ENCODE assay signal across 10 cellular contexts in genomic region chr1:154859786-154860153, GRCh38. TPM values are rescaled to one million over a fixed set of nuclear protein-coding genes. Genes with fewer than 3 reads are reported as not detected.
DNase-seq lines count a peak whose midpoint lies in the region; ATAC-seq and TF ChIP-seq lines count a peak whose summit lies in the region.
"Had no signal": no experiment of that assay in that cellular context is flagged by ENCODE, and none has a peak within 500 bp of the region (broad histone marks: within the 10 kb centered on the region; RNA-seq: fewer than 3 reads in every experiment).

No MANE protein-coding gene starts in this region.

- H3K4me1 ChIP-seq in GM23338 (ENCODE audit: insufficient read depth) (peaks cover 10% of the 10 kb centered on the region), KMS-11 (ENCODE audit: low read depth, poor library complexity, severe bottlenecking) (peaks cover 53% of the 10 kb centered on the region)

- H3F3A ChIP-seq in GM23338 (replicated peaks; ENCODE audit: low read depth): no peaks in the 10 kb centered on the region

- CTCF ChIA-PET in activated CD4-positive, alpha-beta T cell treated with anti-CD3 and anti-CD28 coated beads for 36 hours (lab: Charles Lee): interaction anchor here (0.6 to 1.6 kb wide), 8 partner anchors 10 to 184 kb away, joined by 3 to 5 read pairs (median 4); no protein-coding TSS in a partner anchor

- POLR2A ChIA-PET in activated CD4-positive, alpha-beta T cell treated with anti-CD3 and anti-CD28 coated beads for 36 hours (lab: Charles Lee): no interaction called here

- no peaks in the 10 kb centered on the region for H3K36me3 Mint-ChIP-seq in activated CD4-positive, alpha-beta T cell treated with anti-CD3 and anti-CD28 coated beads for 36 hours (ENCODE audit: low read depth)
- H3K36me3 Mint-ChIP-seq in activated CD4-positive, alpha-beta T cell treated with anti-CD3 and anti-CD28 coated beads, Interleukin-2, amount 10 ng/mL, durations not matched to agents 24 days and 14 days (ENCODE audit: low read depth): no peaks in the 10 kb centered on the region
- no peaks in the 10 kb centered on the region; the same call in 2 of the 3 replicates for H3K36me3 Mint-ChIP-seq in GM23338 (ENCODE audit: low read depth)
- no peaks in the 10 kb centered on the region for H3K36me3 Mint-ChIP-seq in stimulated activated effector memory CD8-positive, alpha-beta T cell treated with anti-CD3 and anti-CD28 coated beads, Interleukin-12 subunit alpha, Interleukin-12 subunit beta, amount 100 ng/mL, for 72 hours

- H3K4me3 ChIP-seq in GM23338 (no peak overlapping the region), KMS-11 (IDR thresholded peaks at IDR 0.05; ENCODE audit: insufficient read depth, low read depth, low read length) (no peak overlapping the region)

- intact Hi-C loops in activated CD4-positive, alpha-beta T cell treated with anti-CD3 and anti-CD28 coated beads for 36 hours (cut with DNase I, micrococcal nuclease): no loop called here
- intact Hi-C loops in activated CD4-positive, alpha-beta T cell treated with anti-CD3 and anti-CD28 coated beads, Interleukin-2, amount 10 ng/mL, durations not matched to agents 24 days and 14 days (cut with micrococcal nuclease): no loop called here

- H4K20me1 ChIP-seq in GM23338 (replicated peaks; ENCODE audit: insufficient read depth) (no peaks in the 10 kb centered on the region), KMS-11 (ENCODE audit: insufficient read depth) (no peaks in the 10 kb centered on the region)

- peaks cover 52% of the 10 kb centered on the region for H3K4me1 Mint-ChIP-seq in activated CD4-positive, alpha-beta T cell treated with anti-CD3 and anti-CD28 coated beads for 36 hours
- H3K4me1 Mint-ChIP-seq in activated CD4-positive, alpha-beta T cell treated with anti-CD3 and anti-CD28 coated beads, Interleukin-2, amount 10 ng/mL, durations not matched to agents 24 days and 14 days: peaks cover 19% of the 10 kb centered on the region
- H3K4me1 Mint-ChIP-seq in GM23338: peaks cover 36% of the 10 kb centered on the region
- H3K4me1 Mint-ChIP-seq in stimulated activated effector memory CD8-positive, alpha-beta T cell treated with anti-CD3 and anti-CD28 coated beads, Interleukin-12 subunit alpha, Interleukin-12 subunit beta, amount 100 ng/mL, for 72 hours: peaks cover 66% of the 10 kb centered on the region

- H3K27me3 ChIP-seq in GM23338 (ENCODE audit: insufficient read depth): no peaks in the 10 kb centered on the region
- no peaks in the 10 kb centered on the region for H3K27me3 ChIP-seq in KMS-11 (ENCODE audit: insufficient read depth, low read depth)

- H3K36me3 ChIP-seq in GM23338 (ENCODE audit: insufficient read depth): no peaks in the 10 kb centered on the region
- H3K36me3 ChIP-seq in KMS-11 (ENCODE audit: insufficient read depth): no peaks in the 10 kb centered on the region

- H3K9ac ChIP-seq in KMS-11: peak overlapping the region; percentile 26; the same call in 1 of the 2 replicates

- no peaks in the 10 kb centered on the region for H3K9me3 Mint-ChIP-seq in activated CD4-positive, alpha-beta T cell treated with anti-CD3 and anti-CD28 coated beads for 36 hours (ENCODE audit: low read depth)
- no peaks in the 10 kb centered on the region for H3K9me3 Mint-ChIP-seq in activated CD4-positive, alpha-beta T cell treated with anti-CD3 and anti-CD28 coated beads, Interleukin-2, amount 10 ng/mL, durations not matched to agents 24 days and 14 days
- H3K9me3 Mint-ChIP-seq in GM23338: peaks cover 2% of the 10 kb centered on the region; the same call in 1 of the 3 replicates
- no peaks in the 10 kb centered on the region for H3K9me3 Mint-ChIP-seq in stimulated activated effector memory CD8-positive, alpha-beta T cell treated with anti-CD3 and anti-CD28 coated beads, Interleukin-12 subunit alpha, Interleukin-12 subunit beta, amount 100 ng/mL, for 72 hours

- DNase-seq in activated CD4-positive, alpha-beta T cell treated with anti-CD3 and anti-CD28 coated beads for 36 hours: peak; percentile 28
- no peak for DNase-seq in activated CD4-positive, alpha-beta T cell treated with anti-CD3 and anti-CD28 coated beads, Interleukin-2, amount 10 ng/mL, durations not matched to agents 24 days and 14 days
- DNase-seq in GM23338 (ENCODE audit: low spot score) (no peak), SW 1271 (lab: John Stamatoyannopoulos, UW) (no peak), substantia nigra (lab: John Stamatoyannopoulos, UW) (no peak)
- no peak for DNase-seq in stimulated activated effector memory CD8-positive, alpha-beta T cell treated with anti-CD3 and anti-CD28 coated beads, Interleukin-12 subunit alpha, Interleukin-12 subunit beta, amount 100 ng/mL, for 72 hours (ENCODE audit: low spot score in 2 of 2)
- DNase-seq in stimulated activated naive CD4-positive, alpha-beta T cell treated with Interleukin-2 at 50 U/mL for 16 hours (lab: John Stamatoyannopoulos, UW): no peak
- DNase-seq: HCEC 1CT; stimulated activated CD4-positive, alpha-beta T cell treated with anti-CD3 and anti-CD28 coated beads, Interleukin-2, amount 100 ng/mL, for 48 hours had no signal

- H2AFZ ChIP-seq in GM23338 (no peak overlapping the region), KMS-11 (ENCODE audit: low read depth) (peak overlapping the region; percentile 60)

- peaks cover 3% of the 10 kb centered on the region for H3K27me3 Mint-ChIP-seq in activated CD4-positive, alpha-beta T cell treated with anti-CD3 and anti-CD28 coated beads for 36 hours
- no peaks in the 10 kb centered on the region for H3K27me3 Mint-ChIP-seq in activated CD4-positive, alpha-beta T cell treated with anti-CD3 and anti-CD28 coated beads, Interleukin-2, amount 10 ng/mL, durations not matched to agents 24 days and 14 days
- peaks cover 12% of the 10 kb centered on the region for H3K27me3 Mint-ChIP-seq in GM23338 (ENCODE audit: insufficient read depth, low read depth, poor library complexity)

- no peak for TF ChIP-seq CTCF in GM23338 (conservative IDR thresholded peaks at IDR 0.05; ENCODE audit: low read depth in 2 of 2)
- TF ChIP-seq CTCF in KMS-11 (conservative IDR thresholded peaks at IDR 0.05; ENCODE audit: low read depth, low read length): no peak

- no peaks in the 10 kb centered on the region for H3K9me2 ChIP-seq in GM23338 (ENCODE audit: insufficient read depth)

- no peak overlapping the region for H3K4me2 ChIP-seq in GM23338
- peak overlapping the region; percentile 63 for H3K4me2 ChIP-seq in KMS-11

- ATAC-seq in activated CD4-positive, alpha-beta T cell treated with anti-CD3 and anti-CD28 coated beads for 36 hours: peak; percentile 28
- no peak for ATAC-seq in GM23338
- ATAC-seq in stimulated activated effector memory CD8-positive, alpha-beta T cell treated with anti-CD3 and anti-CD28 coated beads, Interleukin-12 subunit alpha, Interleukin-12 subunit beta, amount 100 ng/mL, for 72 hours: peak; percentile 29

- H3K27ac ChIP-seq in GM23338 (ENCODE audit: low read depth) (no peak overlapping the region), KMS-11 (peak overlapping the region; percentile 52), substantia nigra (ENCODE audit: low read depth, low read length, poor library complexity, severe bottlenecking) (no peak overlapping the region)

- no peak overlapping the region for H3K4me3 Mint-ChIP-seq in activated CD4-positive, alpha-beta T cell treated with anti-CD3 and anti-CD28 coated beads for 36 hours
- no peak overlapping the region for H3K4me3 Mint-ChIP-seq in activated CD4-positive, alpha-beta T cell treated with anti-CD3 and anti-CD28 coated beads, Interleukin-2, amount 10 ng/mL, durations not matched to agents 24 days and 14 days
- H3K4me3 Mint-ChIP-seq in GM23338: no peak overlapping the region
- H3K4me3 Mint-ChIP-seq in stimulated activated effector memory CD8-positive, alpha-beta T cell treated with anti-CD3 and anti-CD28 coated beads, Interleukin-12 subunit alpha, Interleukin-12 subunit beta, amount 100 ng/mL, for 72 hours: no peak overlapping the region

- H3K27ac Mint-ChIP-seq in activated CD4-positive, alpha-beta T cell treated with anti-CD3 and anti-CD28 coated beads for 36 hours: peak overlapping the region; percentile 82
- H3K27ac Mint-ChIP-seq in activated CD4-positive, alpha-beta T cell treated with anti-CD3 and anti-CD28 coated beads, Interleukin-2, amount 10 ng/mL, durations not matched to agents 24 days and 14 days: no peak overlapping the region
- peak overlapping the region; percentile 55; the same call in 1 of the 2 replicates for H3K27ac Mint-ChIP-seq in GM23338
- no peak overlapping the region for H3K27ac Mint-ChIP-seq in stimulated activated effector memory CD8-positive, alpha-beta T cell treated with anti-CD3 and anti-CD28 coated beads, Interleukin-12 subunit alpha, Interleukin-12 subunit beta, amount 100 ng/mL, for 72 hours

- H3K79me2 ChIP-seq in GM23338 (replicated peaks; ENCODE audit: insufficient read depth): no peaks in the 10 kb centered on the region
- H3K79me2 ChIP-seq in KMS-11 (ENCODE audit: insufficient read depth, low read depth): no peaks in the 10 kb centered on the region

TF ChIP-seq in GM23338, 12 proteins besides CTCF, POLR2A, EP300 and RAD21 (continues in another document):
- no peak for TF ChIP-seq ZNF114 (CRISPR knock-in tag; IDR thresholded peaks at IDR 0.05)
- no peak for TF ChIP-seq NANOG (IDR thresholded peaks at IDR 0.05; ENCODE audit: borderline replicate concordance)
- no peak for TF ChIP-seq POLR2AphosphoS5 (IDR thresholded peaks at IDR 0.05; ENCODE audit: low read depth)
- TF ChIP-seq CREB1 (CRISPR knock-in tag; IDR thresholded peaks at IDR 0.05; ENCODE audit: low read depth): no peak
- TF ChIP-seq EZH2 (IDR thresholded peaks at IDR 0.05; ENCODE audit: low read depth, unreplicated experiment): no peak

RNA-seq across cellular contexts. Expression of gene KCNN3, which starts 10.3 kb away (rescaled TPM):
- total RNA-seq in activated CD4-positive, alpha-beta T cell treated with anti-CD3 and anti-CD28 coated beads for 36 hours: under 1 TPM; 0.18 to 0.25 TPM
- 0.35 and 0.54 TPM in 2 replicates for total RNA-seq in activated CD4-positive, alpha-beta T cell treated with anti-CD3 and anti-CD28 coated beads, Interleukin-2, amount 10 ng/mL, durations not matched to agents 24 days and 14 days
- 1.9 and 4.0 TPM in 2 replicates for total RNA-seq in GM23338 (2014; rRNA removed; shearing (Covaris generic))
- polyA plus RNA-seq in GM23338 (2016; fragmentation: Nextera tagmentation; extraction: Ambion mirVana): 3.0 and 3.1 TPM in 2 replicates

Comparison
In these comparisons a context has a peak if more than half of its experiments do, and no peak if none do; other contexts are left out.
1. H3K27ac Mint-ChIP-seq: peak in activated CD4-positive, alpha-beta T cell treated with anti-CD3 and anti-CD28 coated beads for 36 hours (single experiment) and GM23338 (single experiment); none in activated CD4-positive, alpha-beta T cell treated with anti-CD3 and anti-CD28 coated beads, Interleukin-2, amount 10 ng/mL, durations not matched to agents 24 days and 14 days (single experiment) and stimulated activated effector memory CD8-positive, alpha-beta T cell treated with anti-CD3 and anti-CD28 coated beads, Interleukin-12 subunit alpha, Interleukin-12 subunit beta, amount 100 ng/mL, for 72 hours (single experiment).